In the genomic region with DNA sequence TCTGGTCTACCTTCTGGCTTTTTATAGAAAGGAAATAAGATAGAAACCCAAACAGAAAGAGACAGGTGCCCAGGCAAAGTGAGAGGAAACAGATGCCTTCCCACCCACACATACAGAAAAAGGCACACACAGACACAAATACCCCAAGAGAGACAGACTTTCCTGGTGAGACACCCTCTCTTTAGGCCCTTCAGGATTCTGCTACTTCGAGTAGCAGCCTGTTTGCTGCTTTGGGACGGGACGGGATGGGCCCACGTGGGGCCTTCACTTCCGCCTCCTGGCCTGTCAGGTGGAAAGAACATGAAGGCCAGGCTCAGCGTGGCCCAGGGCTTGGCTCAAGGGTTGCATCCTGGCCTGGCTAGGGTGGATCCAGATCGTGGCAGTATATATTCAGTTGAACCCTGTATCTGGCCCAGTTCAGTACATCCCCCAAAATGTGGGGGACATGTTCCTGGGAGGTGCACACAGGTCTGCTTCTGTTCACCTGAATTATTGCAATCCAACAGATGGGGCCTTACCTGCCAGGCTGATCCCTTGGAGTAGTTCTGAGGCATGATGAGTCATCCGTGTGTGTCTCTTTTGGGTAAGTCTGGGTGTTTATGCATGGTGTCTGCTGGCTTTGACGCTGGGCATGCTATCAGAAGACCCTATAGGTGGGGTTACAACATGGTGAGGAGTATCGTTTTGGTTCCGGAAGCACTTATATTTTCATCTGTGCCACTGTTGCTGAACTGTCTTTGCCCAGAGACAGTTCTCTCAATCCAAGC, we compare ENCODE assay signal across 11 cellular contexts. TPM values are rescaled to one million over a fixed set of nuclear protein-coding genes. Genes with fewer than 3 reads are reported as not detected.
DNase-seq lines count a peak whose midpoint lies in the region; ATAC-seq and TF ChIP-seq lines count a peak whose summit lies in the region.
"Had no signal": no experiment of that assay in that cellular context is flagged by ENCODE, and none has a peak within 500 bp of the region (broad histone marks: within the 10 kb centered on the region; RNA-seq: fewer than 3 reads in every experiment).

No MANE protein-coding gene starts in this region.

- H3K36me3 ChIP-seq in hepatocyte (replicated peaks; ENCODE audit: insufficient read depth, low read depth): no peaks in the 10 kb centered on the region

- no peaks in the 10 kb centered on the region for H3K9me3 ChIP-seq in hepatocyte (ENCODE audit: low read depth)

- H3K4me3 ChIP-seq in hepatocyte: no peak overlapping the region

- TF ChIP-seq CTCF in hepatocyte (IDR thresholded peaks at IDR 0.05; ENCODE audit: poor library complexity): no peak

- peaks cover 69% of the 10 kb centered on the region for H3K4me1 Mint-ChIP-seq in activated naive CD4-positive, alpha-beta T cell treated with anti-CD3 and anti-CD28 coated beads, Interleukin-2, amount 10 ng/mL, durations not matched to agents 7 days and 5 days

- H3K36me3 Mint-ChIP-seq in activated naive CD4-positive, alpha-beta T cell treated with anti-CD3 and anti-CD28 coated beads, Interleukin-2, amount 10 ng/mL, durations not matched to agents 7 days and 5 days: peaks cover 49% of the 10 kb centered on the region

- H4K20me1 ChIP-seq in hepatocyte (ENCODE audit: insufficient read depth, poor library complexity, severe bottlenecking): peaks cover 2% of the 10 kb centered on the region

- H3K4me3 Mint-ChIP-seq in activated naive CD4-positive, alpha-beta T cell treated with anti-CD3 and anti-CD28 coated beads, Interleukin-2, amount 10 ng/mL, durations not matched to agents 7 days and 5 days: peak overlapping the region; percentile 82

- WGBS in hepatocyte (ENCODE audit: low lambda C conversion rate, missing lambda C conversion rate): 70% methylated on average over 11 of the region's 11 CpGs

- CTCF ChIA-PET in activated naive CD4-positive, alpha-beta T cell treated with anti-CD3 and anti-CD28 coated beads, Interleukin-2, amount 10 ng/mL, durations not matched to agents 7 days and 5 days (lab: Charles Lee): no interaction called here

- H3K4me2 ChIP-seq in hepatocyte: no peak overlapping the region

- H3K27me3 ChIP-seq in hepatocyte: no peaks in the 10 kb centered on the region

- peaks cover 4% of the 10 kb centered on the region for H3K27me3 Mint-ChIP-seq in activated naive CD4-positive, alpha-beta T cell treated with anti-CD3 and anti-CD28 coated beads, Interleukin-2, amount 10 ng/mL, durations not matched to agents 7 days and 5 days

- no peak for DNase-seq in activated naive CD4-positive, alpha-beta T cell treated with anti-CD3 and anti-CD28 coated beads, Interleukin-2, amount 10 ng/mL, durations not matched to agents 7 days and 5 days
- DNase-seq in activated naive CD4-positive, alpha-beta T cell (lab: John Stamatoyannopoulos, UW): no peak
- DNase-seq in activated T-cell treated with anti-CD3 and anti-CD28 coated beads, Interleukin-2, amount 50 U/mL, for 48 hours: peak; percentile 21
- DNase-seq in stimulated activated CD8-positive, alpha-beta memory T cell treated with anti-CD3 and anti-CD28 coated beads, Interleukin-4, amount 100 ng/mL, for 48 hours: peak; percentile 25
- DNase-seq in NCI-H128 (lab: John Stamatoyannopoulos, UW; ENCODE audit: unreplicated experiment) (no peak), hepatocyte (ENCODE audit: low spot score) (no peak), caudate nucleus (lab: John Stamatoyannopoulos, UW) (no peak)
- DNase-seq: NCI-H1694 treated with DMSO at 0.1 percent for 48 hours had no signal

- H3K9me2 ChIP-seq in hepatocyte (replicated peaks; ENCODE audit: insufficient read depth): no peaks in the 10 kb centered on the region

- H3K9me3 Mint-ChIP-seq in activated naive CD4-positive, alpha-beta T cell treated with anti-CD3 and anti-CD28 coated beads, Interleukin-2, amount 10 ng/mL, durations not matched to agents 7 days and 5 days: peaks cover 5% of the 10 kb centered on the region

- no peak overlapping the region for H3K27ac ChIP-seq in hepatocyte
- H3K27ac ChIP-seq in caudate nucleus (ENCODE audit: low read depth, low read length): no peak overlapping the region
- H3K27ac ChIP-seq: epithelial cell of prostate had no signal

- H3K27ac Mint-ChIP-seq in activated naive CD4-positive, alpha-beta T cell treated with anti-CD3 and anti-CD28 coated beads, Interleukin-2, amount 10 ng/mL, durations not matched to agents 7 days and 5 days: peak overlapping the region; percentile 83

- peaks cover 23% of the 10 kb centered on the region for H3K79me2 ChIP-seq in hepatocyte

- H3K4me1 ChIP-seq in hepatocyte (ENCODE audit: insufficient read depth): peaks cover 6% of the 10 kb centered on the region

- H2AFZ ChIP-seq in hepatocyte: no peak overlapping the region

- peak; percentile 52 for ATAC-seq in GM21723 (IDR thresholded peaks at IDR 0.05; ENCODE audit: unreplicated experiment)

RNA-seq across cellular contexts. Expression of gene ZNF275, which starts 2.4 kb away (rescaled TPM):
- 9.9 and 10.2 TPM in 2 replicates for total RNA-seq in hepatocyte
- 4.0 and 4.3 TPM in 2 replicates for polyA plus RNA-seq in hepatocyte

RNA-seq across cellular contexts. Expression of gene PNMA6F, which starts 14.7 kb away (rescaled TPM):
- not detected in 2 replicates for total RNA-seq in hepatocyte
- not detected in 2 replicates for polyA plus RNA-seq in hepatocyte
- polyA plus RNA-seq: BJ had no signal

Comparison
In these comparisons a context has a peak if more than half of its experiments do, and no peak if none do; other contexts are left out.
1. DNase-seq: peak in activated T-cell treated with anti-CD3 and anti-CD28 coated beads, Interleukin-2, amount 50 U/mL, for 48 hours (2 of 2) and stimulated activated CD8-positive, alpha-beta memory T cell treated with anti-CD3 and anti-CD28 coated beads, Interleukin-4, amount 100 ng/mL, for 48 hours (single experiment); none in activated naive CD4-positive, alpha-beta T cell treated with anti-CD3 and anti-CD28 coated beads, Interleukin-2, amount 10 ng/mL, durations not matched to agents 7 days and 5 days (single experiment), activated naive CD4-positive, alpha-beta T cell (0 of 4), NCI-H128 (single experiment), hepatocyte (single experiment) and caudate nucleus (0 of 61).